ENCODE assay signal across 8 cellular contexts in the genomic region with DNA sequence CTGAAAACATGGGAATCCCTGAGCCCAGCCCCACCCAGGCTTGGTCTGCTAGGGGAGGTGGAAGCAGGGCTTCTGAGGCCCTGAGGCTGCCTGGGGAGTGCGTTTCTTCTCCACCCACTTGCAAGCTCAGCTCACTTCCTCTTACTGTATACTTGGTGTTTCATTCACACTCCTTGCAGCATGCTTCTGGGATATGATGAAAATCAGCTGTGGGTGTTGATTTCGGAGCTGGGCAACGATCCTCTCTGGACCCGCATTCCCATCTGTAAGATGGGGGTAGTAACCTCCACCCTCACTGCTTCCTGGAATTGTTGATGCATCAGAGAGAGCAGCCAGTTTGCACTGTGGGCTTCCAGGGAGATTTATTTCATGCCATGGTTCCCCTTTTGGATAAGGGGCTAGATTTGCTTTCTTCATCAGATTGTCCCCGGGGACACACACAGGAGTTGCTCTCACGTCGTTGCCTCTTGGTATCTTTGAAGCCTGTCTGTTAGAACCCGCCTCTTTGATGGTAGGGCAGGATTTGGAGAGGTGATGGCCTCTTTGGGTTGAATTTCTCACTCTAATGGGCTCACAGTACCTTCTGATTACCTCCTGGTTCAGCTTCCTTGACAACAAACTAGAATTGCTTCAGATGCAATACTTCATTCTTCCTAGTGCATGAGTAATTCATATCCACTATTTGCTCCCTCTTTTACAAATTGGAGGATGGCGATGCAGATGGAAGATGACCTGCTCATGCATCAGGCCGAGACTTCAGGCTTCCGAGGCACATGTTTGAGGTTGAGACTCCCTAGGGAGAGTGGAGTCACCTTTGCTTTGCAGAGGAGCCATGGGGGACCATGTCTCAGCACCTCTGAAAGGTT. TPM values are rescaled to one million over a fixed set of nuclear protein-coding genes. Genes with fewer than 3 reads are reported as not detected.
DNase-seq lines count a peak whose midpoint lies in the region; ATAC-seq and TF ChIP-seq lines count a peak whose summit lies in the region.

No MANE protein-coding gene starts in this region.

- TF ChIP-seq CTCF in OCI-LY3 (IDR thresholded peaks at IDR 0.05; ENCODE audit: low read depth, low read length) (no peak), esophagus muscularis mucosa (IDR thresholded peaks at IDR 0.05) (no peak), spleen (IDR thresholded peaks at IDR 0.05 in 8 of 11, conservative IDR thresholded peaks at IDR 0.05 in 3 of 11) (no peak)

- peaks cover 10% of the 10 kb centered on the region for H4K20me1 ChIP-seq in OCI-LY3 (ENCODE audit: insufficient read depth, low read length)

- peaks cover 26% of the 10 kb centered on the region for H3K4me1 ChIP-seq in OCI-LY3 (ENCODE audit: low read length)
- peaks cover 88 to 99% (median 96%) of the 10 kb centered on the region in 4 donors for H3K4me1 ChIP-seq in esophagus muscularis mucosa
- H3K4me1 ChIP-seq in spleen = peaks cover 62 to 100% (median 99%) of the 10 kb centered on the region in 6 donors

- TF ChIP-seq EP300 in esophagus muscularis mucosa (IDR thresholded peaks at IDR 0.05) = peak; percentile 8

- peak overlapping the region; percentile 57 for H3K4me3 ChIP-seq in OCI-LY3 (ENCODE audit: low read length)
- no peak overlapping the region for H3K4me3 ChIP-seq in esophagus muscularis mucosa
- H3K4me3 ChIP-seq in spleen = peak overlapping the region in 2 of 8 donors; percentile 1 to 49

- intact Hi-C loops in esophagus muscularis mucosa (cut with DNase I) (no loop called here), spleen (cut with DNase I; ENCODE audit: low total_unique reads) (loop anchor here (10.0 kb wide), 1 partner anchor 54 kb away; no protein-coding TSS in a partner anchor)

- peak overlapping the region; percentile 80 for H3K4me2 ChIP-seq in OCI-LY3 (ENCODE audit: low read length)

- H3K79me2 ChIP-seq in OCI-LY3 (ENCODE audit: low read length) = no peaks in the 10 kb centered on the region

- no peaks in the 10 kb centered on the region for H3K9me3 ChIP-seq in OCI-LY3 (ENCODE audit: insufficient read depth, low read length)
- H3K9me3 ChIP-seq in esophagus muscularis mucosa = no peaks in the 10 kb centered on the region
- H3K9me3 ChIP-seq in spleen = no peaks in the 10 kb centered on the region

- no peak for ATAC-seq in HG03571 (IDR thresholded peaks at IDR 0.05; ENCODE audit: unreplicated experiment)

- no peak overlapping the region for H2AFZ ChIP-seq in OCI-LY3 (ENCODE audit: low read depth, low read length)

- peaks cover 10% of the 10 kb centered on the region for H3K27me3 ChIP-seq in OCI-LY3 (ENCODE audit: low read depth, low read length)
- H3K27me3 ChIP-seq in esophagus muscularis mucosa = no peaks in the 10 kb centered on the region
- no peaks in the 10 kb centered on the region for H3K27me3 ChIP-seq in spleen (replicated peaks in 1 of 7)

- H3K9ac ChIP-seq in OCI-LY3 (ENCODE audit: low read length) = peak overlapping the region; percentile 29

- 60% methylated on average over 10 of the region's 11 CpGs for WGBS in esophagus muscularis mucosa
- WGBS in spleen, 5 donors = 33 to 43% (median 37%) methylated on average over 11 of the region's 11 CpGs

- H3K36me3 ChIP-seq in OCI-LY3 (replicated peaks; ENCODE audit: low read depth, low read length) = no peaks in the 10 kb centered on the region
- no peaks in the 10 kb centered on the region for H3K36me3 ChIP-seq in esophagus muscularis mucosa
- H3K36me3 ChIP-seq in spleen = no peaks in the 10 kb centered on the region

- DNase-seq in stimulated activated CD4-positive, alpha-beta T cell treated with anti-CD3 and anti-CD28 coated beads, Interleukin-15, amount 100 ng/mL, for 24 hours = peak; percentile 38
- DNase-seq in stimulated activated CD4-positive, alpha-beta T cell treated with anti-CD3 and anti-CD28 coated beads, Interleukin-2, amount 100 ng/mL, for 48 hours = no peak
- DNase-seq in esophagus muscularis mucosa (ENCODE audit: extremely low spot score) (no peak), spleen (peak; percentile 87), H4 (ENCODE audit: low spot score) (no peak), 8988T (no peak)

- peak overlapping the region; percentile 15; the same call in 1 of the 2 replicates for H3K27ac ChIP-seq in OCI-LY3 (ENCODE audit: low read length)
- H3K27ac ChIP-seq in esophagus muscularis mucosa (replicated peaks in 1 of 4) = peak overlapping the region in 2 of 4 donors; percentile 33 to 58
- peak overlapping the region in 7 of 8 donors; percentile 17 to 87 (median 80) for H3K27ac ChIP-seq in spleen

- TF ChIP-seq POLR2A in esophagus muscularis mucosa (IDR thresholded peaks at IDR 0.05; ENCODE audit: low read depth) = no peak
- TF ChIP-seq POLR2A in spleen (IDR thresholded peaks at IDR 0.05) = no peak

RNA-seq across cellular contexts. Expression of a gene that starts 40.4 kb away (rescaled TPM):
- total RNA-seq in esophagus muscularis mucosa (10 to 100 TPM; 35.7 to 58.5 (median 48.0) TPM), spleen (10 to 100 TPM; 39.3 to 64.8 (median 56.3) TPM)
- 10 to 100 TPM; 15.2 to 21.9 (median 15.8) TPM for polyA plus RNA-seq in spleen
- total RNA-seq in H4 (2014; rRNA removed; shearing (Covaris generic)) = 8.4 and 10.1 TPM in 2 replicates

Comparison
In these comparisons a context has a peak if more than half of its experiments do, and no peak if none do; other contexts are left out.
1. DNase-seq: peak in stimulated activated CD4-positive, alpha-beta T cell treated with anti-CD3 and anti-CD28 coated beads, Interleukin-15, amount 100 ng/mL, for 24 hours (single experiment) and spleen (single experiment); none in stimulated activated CD4-positive, alpha-beta T cell treated with anti-CD3 and anti-CD28 coated beads, Interleukin-2, amount 100 ng/mL, for 48 hours (0 of 2), esophagus muscularis mucosa (single experiment), H4 (single experiment) and 8988T (single experiment).